In genomic region chr15:56869573-56869972, GRCh38 we compare ENCODE assay signal across 10 cellular contexts. TPM values are rescaled to one million over a fixed set of nuclear protein-coding genes. Genes with fewer than 3 reads are reported as not detected.
DNase-seq lines count a peak whose midpoint lies in the region; ATAC-seq, FAIRE-seq and TF ChIP-seq lines count a peak whose summit lies in the region.
"Had no signal": no experiment of that assay in that cellular context is flagged by ENCODE, and none has a peak within 500 bp of the region (broad histone marks: within the 10 kb centered on the region; RNA-seq: fewer than 3 reads in every experiment).

No MANE protein-coding gene starts in this region.

- no peak overlapping the region for H3K4me3 ChIP-seq in DOHH2 (ENCODE audit: low read length)
- H3K4me3 ChIP-seq in stomach: no peak overlapping the region
- no peak overlapping the region for H3K4me3 ChIP-seq in lower leg skin (ENCODE audit: low read depth, poor library complexity, severe bottlenecking)
- H3K4me3 ChIP-seq: lung, SK-N-MC had no signal

- POLR2A ChIA-PET in activated naive CD8-positive, alpha-beta T cell treated with anti-CD3 and anti-CD28 coated beads, Interleukin-2, amount 10 ng/mL, durations not matched to agents 7 days and 5 days (lab: Charles Lee): no interaction called here

- TF ChIP-seq POLR2A in stomach (IDR thresholded peaks at IDR 0.05) (no peak), lower leg skin (IDR thresholded peaks at IDR 0.05) (no peak)

- peak overlapping the region; percentile 33; the same call in 1 of the 2 replicates for H3K27ac ChIP-seq in DOHH2 (ENCODE audit: low read depth, low read length)
- H3K27ac ChIP-seq in stomach: no peak overlapping the region
- H3K27ac ChIP-seq: SK-N-MC had no signal

- DNase-seq in Kasumi-1 (lab: John Stamatoyannopoulos, UW) (peak; percentile 51 to 68), iris pigment epithelial cell (ENCODE audit: low read depth) (peak; percentile 17), stomach (peak; percentile 36), lower leg skin (ENCODE audit: low spot score in 2 of 2) (no peak), frontal cortex (ENCODE audit: low spot score in 2 of 2) (no peak)
- DNase-seq in activated naive CD8-positive, alpha-beta T cell treated with anti-CD3 and anti-CD28 coated beads, Interleukin-2, amount 10 ng/mL, durations not matched to agents 7 days and 5 days: peak; percentile 45

- intact Hi-C loops in stomach (cut with DNase I; ENCODE audit: low total_unique reads) (no loop called here), lower leg skin (cut with DNase I; ENCODE audit: low total_unique reads) (no loop called here)

- ATAC-seq in activated naive CD8-positive, alpha-beta T cell treated with anti-CD3 and anti-CD28 coated beads, Interleukin-2, amount 10 ng/mL, durations not matched to agents 7 days and 5 days (ENCODE audit: low read depth): no peak
- ATAC-seq in HG03439 (IDR thresholded peaks at IDR 0.05; ENCODE audit: unreplicated experiment): no peak

- WGBS in stomach, 5 donors: 66 to 70% (median 69%) methylated on average over 3 of the region's 3 CpGs
- 73 to 77% methylated on average over 3 of the region's 3 CpGs for WGBS in lower leg skin, 2 donors

- H3K4me2 ChIP-seq in DOHH2 (ENCODE audit: low read length): peak overlapping the region; percentile 25; the same call in 1 of the 2 replicates

- H3K79me2 ChIP-seq in DOHH2 (ENCODE audit: control insufficient read depth, low read length): no peaks in the 10 kb centered on the region

- peaks cover 2% of the 10 kb centered on the region for H3K27me3 Mint-ChIP-seq in activated naive CD8-positive, alpha-beta T cell treated with anti-CD3 and anti-CD28 coated beads, Interleukin-2, amount 10 ng/mL, durations not matched to agents 7 days and 5 days

- no peaks in the 10 kb centered on the region for H3K4me1 Mint-ChIP-seq in activated naive CD8-positive, alpha-beta T cell treated with anti-CD3 and anti-CD28 coated beads, Interleukin-2, amount 10 ng/mL, durations not matched to agents 7 days and 5 days

- H3K9me3 Mint-ChIP-seq in activated naive CD8-positive, alpha-beta T cell treated with anti-CD3 and anti-CD28 coated beads, Interleukin-2, amount 10 ng/mL, durations not matched to agents 7 days and 5 days: no peaks in the 10 kb centered on the region

- TF ChIP-seq EP300 in stomach (IDR thresholded peaks at IDR 0.05): no peak

- TF ChIP-seq CTCF in DOHH2 (IDR thresholded peaks at IDR 0.05; ENCODE audit: low read depth, low read length, poor library complexity, severe bottlenecking) (peak; percentile 74), stomach (IDR thresholded peaks at IDR 0.05) (peak in 3 of 7 experiments; percentile 21 to 33 (median 28)), lower leg skin (IDR thresholded peaks at IDR 0.05) (peak in 1 of 3 donors; percentile 27)

- no peaks in the 10 kb centered on the region for H3K9me3 ChIP-seq in DOHH2 (ENCODE audit: control insufficient read depth, insufficient read depth, low read length)
- H3K9me3 ChIP-seq in stomach: no peaks in the 10 kb centered on the region

- no peak for FAIRE-seq in frontal cortex (lab: Jason Lieb, UNC)

- no peaks in the 10 kb centered on the region for H3K27me3 ChIP-seq in DOHH2 (ENCODE audit: control insufficient read depth, low read length)
- H3K27me3 ChIP-seq in stomach: no peaks in the 10 kb centered on the region

- H3K27ac Mint-ChIP-seq in activated naive CD8-positive, alpha-beta T cell treated with anti-CD3 and anti-CD28 coated beads, Interleukin-2, amount 10 ng/mL, durations not matched to agents 7 days and 5 days: no peak overlapping the region

- H3K9me2 ChIP-seq in DOHH2 (replicated peaks; ENCODE audit: control insufficient read depth, low read length): no peaks in the 10 kb centered on the region

- H3K4me1 ChIP-seq in DOHH2 (ENCODE audit: control insufficient read depth, low read length): peaks cover 37% of the 10 kb centered on the region
- peaks cover 0 to 13% (median 7%) of the 10 kb centered on the region in 4 donors for H3K4me1 ChIP-seq in stomach

- peaks cover 7% of the 10 kb centered on the region for H3F3A ChIP-seq in DOHH2 (ENCODE audit: control insufficient read depth, insufficient read depth)

- H4K20me1 ChIP-seq in DOHH2 (ENCODE audit: control insufficient read depth, insufficient read depth, low read depth, low read length): no peaks in the 10 kb centered on the region

- no peaks in the 10 kb centered on the region for H3K36me3 Mint-ChIP-seq in activated naive CD8-positive, alpha-beta T cell treated with anti-CD3 and anti-CD28 coated beads, Interleukin-2, amount 10 ng/mL, durations not matched to agents 7 days and 5 days

- H3K36me3 ChIP-seq in DOHH2 (ENCODE audit: control insufficient read depth, low read length): no peaks in the 10 kb centered on the region
- H3K36me3 ChIP-seq in stomach: no peaks in the 10 kb centered on the region

- H3K4me3 Mint-ChIP-seq in activated naive CD8-positive, alpha-beta T cell treated with anti-CD3 and anti-CD28 coated beads, Interleukin-2, amount 10 ng/mL, durations not matched to agents 7 days and 5 days: no peak overlapping the region

RNA-seq across cellular contexts. Expression of gene TCF12, which starts 48.9 kb away (rescaled TPM):
- total RNA-seq in activated naive CD8-positive, alpha-beta T cell treated with anti-CD3 and anti-CD28 coated beads, Interleukin-2, amount 10 ng/mL, durations not matched to agents 7 days and 5 days: 10 to 100 TPM; 76.4 to 78.1 TPM
- total RNA-seq in stomach (100 to 1,000 TPM in 4 of 5 donors, 10 to 100 TPM in 1; 84.3 to 462 (median 244) TPM), lower leg skin (100 to 1,000 TPM in 1 of 4 donors, 10 to 100 TPM in 3; 50.5 to 117 (median 89.8) TPM), frontal cortex (87.2 TPM)
- polyA plus RNA-seq in stomach: 10 to 100 TPM; 11.2 to 15.8 (median 12.4) TPM

Comparison
In these comparisons a context has a peak if more than half of its experiments do, and no peak if none do; other contexts are left out.
1. DNase-seq: peak in Kasumi-1 (2 of 2), activated naive CD8-positive, alpha-beta T cell treated with anti-CD3 and anti-CD28 coated beads, Interleukin-2, amount 10 ng/mL, durations not matched to agents 7 days and 5 days (single experiment), iris pigment epithelial cell (single experiment) and stomach (single experiment); none in lower leg skin (0 of 2) and frontal cortex (0 of 2).